In genomic region chr9:16515207-16515606, GRCh38 we compare ENCODE assay signal across 13 cellular contexts.
DNase-seq lines count a peak whose midpoint lies in the region; ATAC-seq and TF ChIP-seq lines count a peak whose summit lies in the region.
"Had no signal": no experiment of that assay in that cellular context is flagged by ENCODE, and none has a peak within 500 bp of the region (broad histone marks: within the 10 kb centered on the region; RNA-seq: fewer than 3 reads in every experiment).

No MANE protein-coding gene starts in this region.

- TF ChIP-seq CTCF in WTC11 (IDR thresholded peaks at IDR 0.05) (no peak), psoas muscle (IDR thresholded peaks at IDR 0.05) (no peak), Caco-2 (IDR thresholded peaks at IDR 0.05; ENCODE audit: insufficient read depth in 1 of 2, low read depth in 1 of 2, low read length in 1 of 2, severe bottlenecking in 1 of 2, unreplicated experiment in 1 of 2) (no peak)

- no peaks in the 10 kb centered on the region for H3K36me3 ChIP-seq in GM23248 (ENCODE audit: low read depth)
- H3K36me3 ChIP-seq in iPS-20b (ENCODE audit: insufficient read depth, low read depth, low read length), result no peaks in the 10 kb centered on the region
- H3K36me3 ChIP-seq in psoas muscle (ENCODE audit: insufficient read depth in 1 of 2, low read depth in 1 of 2), result no peaks in the 10 kb centered on the region
- H3K36me3 ChIP-seq in Caco-2 (ENCODE audit: control insufficient read depth, insufficient read depth, low read length), result no peaks in the 10 kb centered on the region

- H3K4me3 Mint-ChIP-seq in WTC11 (peak overlapping the region; percentile 59), Caco-2 (ENCODE audit: unreplicated experiment) (no peak overlapping the region)
- H3K4me3 Mint-ChIP-seq: stimulated activated naive CD8-positive, alpha-beta T cell treated with anti-CD3 and anti-CD28 coated beads, Interleukin-15, Interleukin-2, amounts not matched to agents 100 ng/mL and 50 ng/mL, for 24 hours had no signal

- H3K4me1 Mint-ChIP-seq in WTC11 (peaks cover 70% of the 10 kb centered on the region), Caco-2 (ENCODE audit: low read depth, unreplicated experiment) (no peaks in the 10 kb centered on the region)

- no peaks in the 10 kb centered on the region for H3K9me3 Mint-ChIP-seq in WTC11
- H3K9me3 Mint-ChIP-seq in Caco-2 (ENCODE audit: unreplicated experiment), result no peaks in the 10 kb centered on the region
- H3K9me3 Mint-ChIP-seq: stimulated activated naive CD8-positive, alpha-beta T cell treated with anti-CD3 and anti-CD28 coated beads, Interleukin-15, Interleukin-2, amounts not matched to agents 100 ng/mL and 50 ng/mL, for 24 hours had no signal

- H3K4me2 ChIP-seq in GM23248 (ENCODE audit: unreplicated experiment), result peak overlapping the region; percentile 67

- CTCF ChIA-PET in WTC11 (lab: Charles Lee), result no interaction called here
- CTCF ChIA-PET in Caco-2 (lab: Charles Lee), result no interaction called here

- in situ Hi-C loops in GM23248 (cut with MboI), result no loop called here

- H3K4me1 ChIP-seq in GM23248 (ENCODE audit: insufficient read depth), result peaks cover 44% of the 10 kb centered on the region
- peaks cover 62% of the 10 kb centered on the region for H3K4me1 ChIP-seq in iPS-20b (ENCODE audit: insufficient read depth, low read length)
- H3K4me1 ChIP-seq in psoas muscle, result peaks cover 3% of the 10 kb centered on the region
- no peaks in the 10 kb centered on the region for H3K4me1 ChIP-seq in Caco-2

- H3K36me3 Mint-ChIP-seq in WTC11 (no peaks in the 10 kb centered on the region), Caco-2 (ENCODE audit: insufficient read depth, unreplicated experiment) (no peaks in the 10 kb centered on the region)

- peak overlapping the region; percentile 49 for H3K27ac ChIP-seq in GM23248
- H3K27ac ChIP-seq in iPS-20b (ENCODE audit: low read length), result peak overlapping the region; percentile 62
- no peak overlapping the region for H3K27ac ChIP-seq in psoas muscle

- H3K9ac ChIP-seq in GM23248 (no peak overlapping the region; the same call in 1 of the 2 replicates), iPS-20b (ENCODE audit: low read depth, low read length) (peak overlapping the region; percentile 54; the same call in 1 of the 2 replicates)

- peaks cover 33% of the 10 kb centered on the region for H3K79me2 ChIP-seq in GM23248 (ENCODE audit: insufficient read depth)

- no peaks in the 10 kb centered on the region for H3K27me3 Mint-ChIP-seq in WTC11 (ENCODE audit: low read depth)
- no peaks in the 10 kb centered on the region for H3K27me3 Mint-ChIP-seq in Caco-2 (ENCODE audit: insufficient read depth, unreplicated experiment)
- H3K27me3 Mint-ChIP-seq: stimulated activated naive CD8-positive, alpha-beta T cell treated with anti-CD3 and anti-CD28 coated beads, Interleukin-15, Interleukin-2, amounts not matched to agents 100 ng/mL and 50 ng/mL, for 24 hours had no signal

- H2AFZ ChIP-seq in GM23248, result peak overlapping the region; percentile 55; the same call in 1 of the 2 replicates

- no TSS peak for BruUV-seq in Caco-2 (replicated peaks; lab: Mats Ljungman, UMichigan)

- POLR2A ChIA-PET in WTC11 (lab: Charles Lee) (no interaction called here), Caco-2 (lab: Charles Lee) (no interaction called here)

- H3K27me3 ChIP-seq in GM23248 (replicated peaks; ENCODE audit: insufficient read depth) (no peaks in the 10 kb centered on the region), iPS-20b (ENCODE audit: insufficient read depth, low read length) (no peaks in the 10 kb centered on the region), psoas muscle (ENCODE audit: insufficient read depth in 3 of 3, low read length in 2 of 3) (no peaks in the 10 kb centered on the region), Caco-2 (replicated peaks; ENCODE audit: control insufficient read depth, insufficient read depth, low read length) (no peaks in the 10 kb centered on the region)

- intact Hi-C loops in psoas muscle (cut with DNase I), result loop anchor here in 1 of 2 donors (10.0 kb wide), 1 partner anchor 80 kb away; no protein-coding TSS in a partner anchor
- intact Hi-C loops in Caco-2 (cut with micrococcal nuclease; ENCODE audit: unreplicated experiment), result no loop called here

- H3K4me3 ChIP-seq in GM23248, result peak overlapping the region; percentile 24; the same call in 1 of the 2 replicates
- H3K4me3 ChIP-seq in iPS-20b (ENCODE audit: low read length), result peak overlapping the region; percentile 11
- no peak overlapping the region for H3K4me3 ChIP-seq in psoas muscle
- H3K4me3 ChIP-seq in Caco-2 (ENCODE audit: low read depth, low read length), result no peak overlapping the region

- no peaks in the 10 kb centered on the region for H3K9me2 ChIP-seq in GM23248 (ENCODE audit: insufficient read depth)

- ATAC-seq in WTC11 (peak; percentile 35), psoas muscle (peak; percentile 39 to 54 (median 47))

- peak; percentile 67 for DNase-seq in GM23248
- peak; percentile 36 for DNase-seq in WTC11 (ENCODE audit: low spot score)
- peak in 1 of 2 donors; percentile 37 for DNase-seq in psoas muscle
- DNase-seq in germinal center (ENCODE audit: low spot score), result no peak
- no peak for DNase-seq in Caco-2
- no peak for DNase-seq in NCI-H146 treated with DMSO at 0.1 percent for 48 hours (lab: John Stamatoyannopoulos, UW; ENCODE audit: unreplicated experiment)
- DNase-seq in cortex of kidney (lab: John Stamatoyannopoulos, UW), result no peak
- DNase-seq: activated naive CD4-positive, alpha-beta T cell treated with Interleukin-2 at 50 U/mL for 16 hours; NCI-H1092; NCI-H226; SW 1271 had no signal

- no peaks in the 10 kb centered on the region for H4K20me1 ChIP-seq in GM23248 (ENCODE audit: insufficient read depth)

- H3F3A ChIP-seq in GM23248 (ENCODE audit: insufficient read depth), result peaks cover 35% of the 10 kb centered on the region; the same call in 1 of the 2 replicates

- H3K9me3 ChIP-seq in GM23248 (ENCODE audit: low read depth) (no peaks in the 10 kb centered on the region), iPS-20b (ENCODE audit: insufficient read depth, low read depth, low read length) (no peaks in the 10 kb centered on the region), psoas muscle (no peaks in the 10 kb centered on the region), Caco-2 (no peaks in the 10 kb centered on the region)

- WGBS in GM23248 (ENCODE audit: low coverage in 1 of 2, low lambda C conversion rate in 2 of 2, missing lambda C conversion rate in 2 of 2), 2 experiments, result 41 to 42% methylated on average over 12 of the region's 12 CpGs
- 34 to 55% (median 39%) methylated on average over 12 of the region's 12 CpGs for WGBS in psoas muscle, 3 donors

- H3K27ac Mint-ChIP-seq in WTC11 (peak overlapping the region; percentile 96), Caco-2 (ENCODE audit: unreplicated experiment) (no peak overlapping the region)
- H3K27ac Mint-ChIP-seq: stimulated activated naive CD8-positive, alpha-beta T cell treated with anti-CD3 and anti-CD28 coated beads, Interleukin-15, Interleukin-2, amounts not matched to agents 100 ng/mL and 50 ng/mL, for 24 hours had no signal

TF ChIP-seq in WTC11, 78 proteins besides CTCF, POLR2A, EP300 and RAD21 (continues in another document):
- TF ChIP-seq ZNF532 (CRISPR knock-in tag; IDR thresholded peaks at IDR 0.05; ENCODE audit: borderline replicate concordance), result no peak
- no peak for TF ChIP-seq ZBTB43 (CRISPR knock-in tag; IDR thresholded peaks at IDR 0.05)
- no peak for TF ChIP-seq NR1H2 (CRISPR knock-in tag; IDR thresholded peaks at IDR 0.05)
- no peak for TF ChIP-seq IRF2 (CRISPR knock-in tag; IDR thresholded peaks at IDR 0.05; ENCODE audit: borderline replicate concordance, low read depth)
- TF ChIP-seq ELF4 (CRISPR knock-in tag; IDR thresholded peaks at IDR 0.05; ENCODE audit: low read depth), result no peak

Comparison
In these comparisons a context has a peak if more than half of its experiments do, and no peak if none do; other contexts are left out.
1. DNase-seq: peak in GM23248 (single experiment) and WTC11 (single experiment); none in germinal center (single experiment), Caco-2 (0 of 2), NCI-H146 treated with DMSO at 0.1 percent for 48 hours (single experiment) and cortex of kidney (single experiment).
2. H3K4me3 ChIP-seq: peak in GM23248 (single experiment) and iPS-20b (single experiment); none in psoas muscle (single experiment) and Caco-2 (single experiment).